Comparison of ENCODE assay signal across 17 cellular contexts in genomic region chr2:42172566-42172965, GRCh38. TPM values are rescaled to one million over a fixed set of nuclear protein-coding genes. Genes with fewer than 3 reads are reported as not detected.
DNase-seq lines count a peak whose midpoint lies in the region; ATAC-seq, FAIRE-seq and TF ChIP-seq lines count a peak whose summit lies in the region.
"Had no signal": no experiment of that assay in that cellular context is flagged by ENCODE, and none has a peak within 500 bp of the region (broad histone marks: within the 10 kb centered on the region; RNA-seq: fewer than 3 reads in every experiment).

No MANE protein-coding gene starts in this region.

- RAD21 ChIA-PET in GM12878 (lab: Charles Lee; ENCODE audit: unreplicated experiment), result interaction anchor here (1.4 to 4.7 kb wide), 11 partner anchors 10 to 76 kb away, joined by 3 to 41 read pairs (median 9); no protein-coding TSS in a partner anchor

- no peak for TF ChIP-seq EP300 in GM12878 (IDR thresholded peaks at IDR 0.05; ENCODE audit: borderline replicate concordance in 1 of 2, control insufficient read depth in 1 of 2, low read depth in 2 of 2, low read length in 2 of 2)

- POLR2A ChIA-PET in Caco-2 (lab: Charles Lee) (no interaction called here), GM12878 (lab: Charles Lee) (interaction anchor here (0.7 to 4.9 kb wide), 7 partner anchors 11 to 74 kb away, joined by 3 to 45 read pairs (median 6); no protein-coding TSS in a partner anchor)

- H3K27me3 Mint-ChIP-seq in Caco-2 (ENCODE audit: insufficient read depth, unreplicated experiment), result no peaks in the 10 kb centered on the region
- H3K27me3 Mint-ChIP-seq: activated naive CD8-positive, alpha-beta T cell treated with anti-CD3 and anti-CD28 coated beads, Interleukin-2, amount 10 ng/mL, durations not matched to agents 7 days and 5 days had no signal

- no peaks in the 10 kb centered on the region for H3K9me2 ChIP-seq in Loucy (replicated peaks; ENCODE audit: low read depth, low read length)

- H3K4me3 ChIP-seq in Caco-2 (ENCODE audit: low read depth, low read length) (no peak overlapping the region), Loucy (ENCODE audit: low read length, poor library complexity, severe bottlenecking) (peak overlapping the region; percentile 89), GM12878 (peak overlapping the region; percentile 92), osteoblast (ENCODE audit: insufficient read depth, low read length) (no peak overlapping the region)
- H3K4me3 ChIP-seq: left ventricle myocardium inferior, tibial artery had no signal

- ATAC-seq in GM12878 (no peak), HG02571 (IDR thresholded peaks at IDR 0.05; ENCODE audit: unreplicated experiment) (no peak), esophagus mucosa (no peak), GM19023 (IDR thresholded peaks at IDR 0.05; ENCODE audit: unreplicated experiment) (no peak)

- SMC1A ChIA-PET in GM12878 (lab: Charles Lee; ENCODE audit: uncharacterized antibody, unreplicated experiment), result interaction anchor here (0.7 to 6.4 kb wide), 14 partner anchors 9 to 190 kb away, joined by 3 to 63 read pairs (median 6); no protein-coding TSS in a partner anchor

- no peak for FAIRE-seq in GM12878 (lab: Jason Lieb, UNC)
- FAIRE-seq: H1, small intestine had no signal

- H3K9me3 ChIP-seq in Caco-2, result no peaks in the 10 kb centered on the region
- no peaks in the 10 kb centered on the region for H3K9me3 ChIP-seq in Loucy (ENCODE audit: insufficient read depth, low read depth, low read length)
- no peaks in the 10 kb centered on the region for H3K9me3 ChIP-seq in GM12878 (replicated peaks; ENCODE audit: control insufficient read depth, insufficient read depth, low read length)
- H3K9me3 ChIP-seq in osteoblast (ENCODE audit: low read depth, low read length), result no peaks in the 10 kb centered on the region
- H3K9me3 ChIP-seq: left ventricle myocardium inferior, tibial artery had no signal

- TF ChIP-seq CTCF in Caco-2 (IDR thresholded peaks at IDR 0.05; ENCODE audit: insufficient read depth in 1 of 2, low read depth in 1 of 2, low read length in 1 of 2, severe bottlenecking in 1 of 2, unreplicated experiment in 1 of 2) (no peak), Loucy (conservative IDR thresholded peaks at IDR 0.05; ENCODE audit: low read length) (no peak), GM12878 (IDR thresholded peaks at IDR 0.05 in 2 of 3, conservative IDR thresholded peaks at IDR 0.05 in 1 of 3; ENCODE audit: control insufficient read depth in 2 of 3, extremely low read depth in 1 of 3, insufficient read depth in 1 of 3, low read depth in 3 of 3, low read length in 3 of 3) (no peak), osteoblast (IDR thresholded peaks at IDR 0.05; ENCODE audit: extremely low read depth, low read depth, low read length) (no peak)

- H2AFZ ChIP-seq in Loucy (ENCODE audit: low read length), result no peak overlapping the region
- H2AFZ ChIP-seq in GM12878 (ENCODE audit: control insufficient read depth, low read depth, low read length), result no peak overlapping the region
- H2AFZ ChIP-seq in osteoblast (ENCODE audit: low read length), result no peak overlapping the region

- peak overlapping the region; percentile 83 for H3K9ac ChIP-seq in Loucy (ENCODE audit: low read depth, low read length, poor library complexity, severe bottlenecking)
- H3K9ac ChIP-seq in GM12878 (ENCODE audit: control insufficient read depth, insufficient read depth, low read length), result no peak overlapping the region; the same call in 1 of the 2 replicates

- TF ChIP-seq POLR2A in GM12878 (IDR thresholded peaks at IDR 0.05; ENCODE audit: low read depth, low read length), result no peak

- intact Hi-C loops in Caco-2 (cut with micrococcal nuclease; ENCODE audit: unreplicated experiment), result no loop called here
- intact Hi-C loops in GM12878 (cut with micrococcal nuclease; ENCODE audit: unreplicated experiment), result no loop called here

- H3K27me3 ChIP-seq in Caco-2 (replicated peaks; ENCODE audit: control insufficient read depth, insufficient read depth, low read length) (no peaks in the 10 kb centered on the region), Loucy (ENCODE audit: insufficient read depth, low read length, poor library complexity, severe bottlenecking) (no peaks in the 10 kb centered on the region), GM12878 (replicated peaks in 1 of 2; ENCODE audit: control insufficient read depth in 2 of 2, insufficient read depth in 2 of 2, low read length in 1 of 2) (no peaks in the 10 kb centered on the region), osteoblast (ENCODE audit: insufficient read depth, low read length) (no peaks in the 10 kb centered on the region)
- H3K27me3 ChIP-seq: tibial artery had no signal

- in situ Hi-C loops in GM12878 (cut with MboI), result loop anchor here (5.0 kb wide), 1 partner anchor 70 kb away; no protein-coding TSS in a partner anchor

- H3K9me3 Mint-ChIP-seq in Caco-2 (ENCODE audit: unreplicated experiment), result no peaks in the 10 kb centered on the region
- H3K9me3 Mint-ChIP-seq: activated naive CD8-positive, alpha-beta T cell treated with anti-CD3 and anti-CD28 coated beads, Interleukin-2, amount 10 ng/mL, durations not matched to agents 7 days and 5 days had no signal

- H3K4me3 Mint-ChIP-seq in Caco-2 (ENCODE audit: unreplicated experiment), result peak overlapping the region; percentile 20
- H3K4me3 Mint-ChIP-seq: activated naive CD8-positive, alpha-beta T cell treated with anti-CD3 and anti-CD28 coated beads, Interleukin-2, amount 10 ng/mL, durations not matched to agents 7 days and 5 days had no signal

- H3K27ac Mint-ChIP-seq in Caco-2 (ENCODE audit: unreplicated experiment), result no peak overlapping the region

- no peak for TF ChIP-seq RAD21 in GM12878 (IDR thresholded peaks at IDR 0.05; ENCODE audit: insufficient read depth, low read depth, low read length)

- H4K20me1 ChIP-seq in Loucy (ENCODE audit: insufficient read depth, low read length, poor library complexity, severe bottlenecking), result peaks cover 40% of the 10 kb centered on the region
- H4K20me1 ChIP-seq in GM12878 (ENCODE audit: control insufficient read depth, insufficient read depth), result no peaks in the 10 kb centered on the region
- peaks cover 38% of the 10 kb centered on the region for H4K20me1 ChIP-seq in osteoblast (ENCODE audit: insufficient read depth, low read length)

- peaks cover 18% of the 10 kb centered on the region for H3K36me3 Mint-ChIP-seq in Caco-2 (ENCODE audit: insufficient read depth, unreplicated experiment)

- H3K36me3 ChIP-seq in Caco-2 (ENCODE audit: control insufficient read depth, insufficient read depth, low read length) (no peaks in the 10 kb centered on the region), Loucy (ENCODE audit: insufficient read depth, low read length) (no peaks in the 10 kb centered on the region), GM12878 (ENCODE audit: control insufficient read depth in 2 of 2, insufficient read depth in 2 of 2, low read length in 1 of 2) (no peaks in the 10 kb centered on the region), osteoblast (ENCODE audit: insufficient read depth, low read length) (no peaks in the 10 kb centered on the region)
- H3K36me3 ChIP-seq: left ventricle myocardium inferior, tibial artery had no signal

- H3K4me1 Mint-ChIP-seq in Caco-2 (ENCODE audit: low read depth, unreplicated experiment), result peaks cover 26% of the 10 kb centered on the region

- no peak for DNase-seq in Caco-2
- no peak for DNase-seq in GM12878 (ENCODE audit: low read depth, low spot score)
- peak; percentile 74 for DNase-seq in osteoblast (ENCODE audit: insufficient read length, low spot score, missing footprints)
- DNase-seq: activated CD4-positive, alpha-beta T cell treated with anti-CD3 and anti-CD28 coated beads for 4 hours; activated naive CD8-positive, alpha-beta T cell treated with anti-CD3 and anti-CD28 coated beads, Interleukin-2, amount 10 ng/mL, durations not matched to agents 7 days and 5 days; C1 segment of cervical spinal cord; left ventricle myocardium inferior; NCI-H226; Right ventricle myocardium superior; small intestine; T1000; tibial artery had no signal

- H3K79me2 ChIP-seq in Loucy (ENCODE audit: insufficient read depth, low read length) (peaks cover 78% of the 10 kb centered on the region), GM12878 (ENCODE audit: control insufficient read depth, insufficient read depth, low read length) (peaks cover 81% of the 10 kb centered on the region), osteoblast (ENCODE audit: insufficient read depth, low read length) (peaks cover 80% of the 10 kb centered on the region)

- peaks cover 20% of the 10 kb centered on the region for H3K4me1 ChIP-seq in Caco-2
- H3K4me1 ChIP-seq in Loucy (ENCODE audit: insufficient read depth, low read length, poor library complexity, severe bottlenecking), result peaks cover 32% of the 10 kb centered on the region
- H3K4me1 ChIP-seq in GM12878 (ENCODE audit: control insufficient read depth, insufficient read depth, low read length), result peaks cover 3% of the 10 kb centered on the region
- H3K4me1 ChIP-seq in osteoblast (ENCODE audit: insufficient read depth, low read length), result peaks cover 24% of the 10 kb centered on the region

- no TSS peak for BruUV-seq in Caco-2 (replicated peaks; lab: Mats Ljungman, UMichigan)
- no TSS peak for BruUV-seq in GM12878 (replicated peaks; lab: Mats Ljungman, UMichigan)

- peak overlapping the region; percentile 82 for H3K27ac ChIP-seq in GM12878 (ENCODE audit: control insufficient read depth, insufficient read depth)
- H3K27ac ChIP-seq in osteoblast (ENCODE audit: low read depth, low read length), result no peak overlapping the region
- H3K27ac ChIP-seq: left ventricle myocardium inferior had no signal

- WGBS in GM12878 (ENCODE audit: insufficient coverage, insufficient replicate concordance, low lambda C conversion rate, missing lambda C conversion rate), result 38% methylated on average over 1 of the region's 1 CpG

- H3F3A ChIP-seq in Loucy (ENCODE audit: low read depth), result no peaks in the 10 kb centered on the region

- peak overlapping the region; percentile 82 for H3K4me2 ChIP-seq in Loucy (ENCODE audit: low read depth, low read length, poor library complexity, severe bottlenecking)
- peak overlapping the region; percentile 48 for H3K4me2 ChIP-seq in GM12878 (ENCODE audit: control insufficient read depth, insufficient read depth)
- peak overlapping the region; percentile 92 for H3K4me2 ChIP-seq in osteoblast (ENCODE audit: insufficient read depth, low read length)

- CTCF ChIA-PET in Caco-2 (lab: Charles Lee) (interaction anchor here (1.1 kb wide), 1 partner anchor 24 kb away, joined by 4 read pairs; no protein-coding TSS in a partner anchor), GM12878 (lab: Yijun Ruan, JAX) (interaction anchor here (1.3 to 4.6 kb wide), 9 partner anchors 10 to 302 kb away, joined by 4 to 34 read pairs (median 6); no protein-coding TSS in a partner anchor)

RNA-seq across cellular contexts. Expression of gene EML4, which starts 3.4 kb away (rescaled TPM):
- total RNA-seq in Caco-2 (2022) (122 and 125 TPM in 2 replicates), GM12878 (2014; rRNA removed) (70.9 and 82.6 TPM in 2 replicates), GM12878 (2014; rRNA removed; fragmentation: Illumina TruSeq; extraction: Trizol) (82.9 and 83.6 TPM in 2 replicates), GM12878 (2021) (80.9 and 91.3 TPM in 2 replicates), osteoblast (91.9 and 94.9 TPM in 2 replicates), esophagus mucosa (28.5 TPM)
- total RNA-seq in GM12878 (2013; cell fraction: nucleolus; rRNA removed), result 180 and 187 TPM in 2 replicates
- polyA plus RNA-seq in GM12878 (2011; ENCODE audit: low read depth), result 23.3 TPM
- polyA plus RNA-seq in GM12878 (2011; rRNA removed) (85.1 and 110 TPM in 2 replicates), GM12878 (2014; fragmentation: Illumina TruSeq; extraction: Trizol) (78.5 and 95.8 TPM in 2 replicates), GM12878 (2014; fragmentation: Nextera tagmentation; extraction: Ambion mirVana) (10 to 100 TPM; 23.1 to 30.8 TPM), GM12878 (2014; rRNA removed) (49.6 and 54.1 TPM in 2 replicates), GM12878 (2016; fragmentation: Nextera tagmentation; extraction: Ambion mirVana) (10 to 100 TPM; 76.2 to 87.0 TPM)
- polyA plus RNA-seq in GM12878 (2011; cell fraction: cytosol; rRNA removed), result 35.9 and 42.7 TPM in 2 replicates
- polyA plus RNA-seq in GM12878 (2011; cell fraction: nucleus; rRNA removed), result 68.7 and 75.4 TPM in 2 replicates
- 29.2 and 32.3 TPM in 2 replicates for polyA plus RNA-seq in GM12878 (2012)
- polyA minus RNA-seq in GM12878 (2011; rRNA and poly(A)+ RNA removed), result 97.9 and 138 TPM in 2 replicates
- 23.4 and 35.6 TPM in 2 replicates for polyA minus RNA-seq in GM12878 (2011; cell fraction: cytosol; rRNA and poly(A)+ RNA removed)
- 58.8 and 107 TPM in 2 replicates for polyA minus RNA-seq in GM12878 (2011; cell fraction: nucleus; rRNA and poly(A)+ RNA removed)

Comparison
In these comparisons a context has a peak if more than half of its experiments do, and no peak if none do; other contexts are left out.
1. H3K4me3 ChIP-seq: peak in Loucy (single experiment) and GM12878 (single experiment); none in Caco-2 (single experiment) and osteoblast (single experiment).
2. Peak in every context shown above with its lines, with median percentiles within 50 percentile points of each other: H3K4me2 ChIP-seq.